Comparison of ENCODE assay signal across 22 cellular contexts in the genomic region with DNA sequence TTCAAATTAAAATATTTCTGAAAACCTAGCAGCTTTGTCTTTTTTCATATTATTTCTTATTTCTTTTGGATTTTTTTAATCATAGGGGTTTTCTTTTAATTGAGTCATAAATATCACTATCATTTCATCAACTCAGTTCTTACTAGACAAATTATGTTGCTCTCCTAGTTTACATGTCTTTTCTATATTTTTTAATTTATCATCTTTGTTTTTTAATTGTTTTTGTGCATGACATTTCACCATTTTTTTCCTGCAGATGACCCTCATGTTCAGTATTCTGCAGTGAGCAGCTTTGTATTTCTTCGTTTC.
A peak's percentile ranks its signal among the peaks of the same experiment; 100 is the strongest.
DNase-seq lines count a peak whose midpoint lies in the region; ATAC-seq, FAIRE-seq and TF ChIP-seq lines count a peak whose summit lies in the region.
"Had no signal": no experiment of that assay in that cellular context is flagged by ENCODE, and none has a peak within 500 bp of the region (broad histone marks: within the 10 kb centered on the region; RNA-seq: fewer than 3 reads in every experiment).

No MANE protein-coding gene starts in this region.

- no peak for ATAC-seq in activated T-cell treated with anti-CD3 and anti-CD28 coated beads, Interleukin-2, amount 50 U/mL, for 72 hours (replicated peaks in 1 of 2)
- ATAC-seq in HG03521 (IDR thresholded peaks at IDR 0.05; ENCODE audit: unreplicated experiment): no peak

- no peaks in the 10 kb centered on the region for H3K27me3 ChIP-seq in PC-9 (ENCODE audit: insufficient read depth, low read depth)
- no peaks in the 10 kb centered on the region for H3K27me3 ChIP-seq in small intestine (ENCODE audit: control insufficient read depth in 2 of 2, insufficient read depth in 2 of 2, low read length in 2 of 2)
- H3K27me3 ChIP-seq: BE2C, neutrophil, SJCRH30 had no signal

- H3K9me2 ChIP-seq in PC-9 (ENCODE audit: insufficient read depth): no peaks in the 10 kb centered on the region

- CTCF ChIA-PET in PC-9 (lab: Charles Lee): interaction anchor here (0.6 to 0.7 kb wide), 2 partner anchors 12 to 426 kb away, joined by 3 read pairs; no protein-coding TSS in a partner anchor

- H2AFZ ChIP-seq in PC-9: no peak overlapping the region

- no peaks in the 10 kb centered on the region for H3K9me3 ChIP-seq in PC-9 (ENCODE audit: insufficient read depth, low read depth)
- H3K9me3 ChIP-seq in small intestine (ENCODE audit: control insufficient read depth, low read depth): no peaks in the 10 kb centered on the region
- H3K9me3 ChIP-seq: A549, BE2C, neutrophil, SJCRH30 had no signal

- no peak for DNase-seq in activated T-cell treated with anti-CD3 and anti-CD28 coated beads, Interleukin-2, amount 50 U/mL, for 72 hours
- DNase-seq in activated T-cell treated with anti-CD3 and anti-CD28 coated beads, Interleukin-2, amount 50 U/mL, for 1 hour: no peak
- DNase-seq in PC-9 (no peak), frontal cortex (ENCODE audit: low spot score in 2 of 2) (no peak), small intestine (no peak), GM12892 (ENCODE audit: insufficient read length) (no peak)
- DNase-seq in stimulated activated CD4-positive, alpha-beta T cell treated with anti-CD3 and anti-CD28 coated beads, Interleukin-1b, Interleukin-23, amount 100 ng/mL, for 48 hours: no peak
- DNase-seq: activated CD4-positive, alpha-beta T cell treated with anti-CD3 and anti-CD28 coated beads, Interleukin-2, amount 50 U/mL, for 48 hours; activated naive CD4-positive, alpha-beta T cell; BE2C; Calu3; cortex of kidney; islet precursor cell; NCI-H2107; NCI-H446 treated with DMSO at 0.1 percent for 48 hours had no signal

- POLR2A ChIA-PET in PC-9 (lab: Charles Lee; ENCODE audit: unreplicated experiment): no interaction called here

- no peak overlapping the region for H3K4me3 ChIP-seq in PC-9
- no peak overlapping the region for H3K4me3 ChIP-seq in small intestine (ENCODE audit: low read depth in 1 of 2, low read length in 2 of 2)
- H3K4me3 ChIP-seq: A549, K562, SJCRH30 had no signal

- H3K79me2 ChIP-seq in PC-9 (ENCODE audit: low read depth): no peaks in the 10 kb centered on the region

- FAIRE-seq in frontal cortex (lab: Jason Lieb, UNC) (peak; percentile 72), small intestine (lab: Jason Lieb, UNC) (peak; percentile 74), GM12892 (lab: Jason Lieb, UNC) (no peak)
- FAIRE-seq: A549, bronchial epithelial cell, H1 had no signal

- no peaks in the 10 kb centered on the region for H4K20me1 ChIP-seq in PC-9 (ENCODE audit: insufficient read depth)

- intact Hi-C loops in PC-9 (cut with micrococcal nuclease; ENCODE audit: unreplicated experiment): loop anchor here (2.0 to 10.0 kb wide), 3 partner anchors 162 to 708 kb away; partner anchors contain the start of gene RNF7

- H3F3A ChIP-seq in PC-9 (ENCODE audit: insufficient read depth, low read depth): peaks cover 10% of the 10 kb centered on the region

- no peaks in the 10 kb centered on the region for H3K9me3 Mint-ChIP-seq in activated T-cell treated with anti-CD3 and anti-CD28 coated beads, Interleukin-2, amount 50 U/mL, for 72 hours

- H3K4me1 ChIP-seq in PC-9 (replicated peaks; ENCODE audit: insufficient read depth) (no peaks in the 10 kb centered on the region), small intestine (ENCODE audit: control insufficient read depth in 2 of 2, insufficient read depth in 1 of 2, low read depth in 1 of 2, low read length in 1 of 2) (no peaks in the 10 kb centered on the region)
- H3K4me1 ChIP-seq: BE2C, SJCRH30 had no signal

- H3K4me3 Mint-ChIP-seq in activated T-cell treated with anti-CD3 and anti-CD28 coated beads, Interleukin-2, amount 50 U/mL, for 72 hours: no peak overlapping the region

- no peak for TF ChIP-seq POLR2A in GM12892 (IDR thresholded peaks at IDR 0.05; ENCODE audit: low read depth, low read length)

- peaks cover 7% of the 10 kb centered on the region for H3K4me1 Mint-ChIP-seq in activated T-cell treated with anti-CD3 and anti-CD28 coated beads, Interleukin-2, amount 50 U/mL, for 72 hours (ENCODE audit: low read depth)

- TF ChIP-seq CTCF in PC-9 (conservative IDR thresholded peaks at IDR 0.05): peak; percentile 8; the same call in 1 of the 2 replicates

- H3K27me3 Mint-ChIP-seq in activated T-cell treated with anti-CD3 and anti-CD28 coated beads, Interleukin-2, amount 50 U/mL, for 72 hours (ENCODE audit: low read depth): no peaks in the 10 kb centered on the region

- peak overlapping the region; percentile 85 for H3K27ac Mint-ChIP-seq in activated T-cell treated with anti-CD3 and anti-CD28 coated beads, Interleukin-2, amount 50 U/mL, for 72 hours

- no TSS peak for BruUV-seq in PC-9 (replicated peaks; lab: Mats Ljungman, UMichigan)

- H3K36me3 Mint-ChIP-seq in activated T-cell treated with anti-CD3 and anti-CD28 coated beads, Interleukin-2, amount 50 U/mL, for 72 hours (ENCODE audit: insufficient read depth in 2 of 2): peaks cover 1 to 20% of the 10 kb centered on the region in 2 donors

- no peak overlapping the region for H3K4me2 ChIP-seq in PC-9

- WGBS in small intestine, 3 donors: 98 to 100% (median 98%) methylated on average over 1 of the region's 1 CpG

- peaks cover 21% of the 10 kb centered on the region for H3K36me3 ChIP-seq in PC-9 (ENCODE audit: low read depth)
- peaks cover 0 to 12% of the 10 kb centered on the region in 2 donors for H3K36me3 ChIP-seq in small intestine (ENCODE audit: control insufficient read depth in 2 of 2, insufficient read depth in 2 of 2, low read length in 2 of 2)

- H3K27ac ChIP-seq in PC-9 (no peak overlapping the region), small intestine (ENCODE audit: low read depth in 1 of 2, low read length in 1 of 2) (no peak overlapping the region)
- H3K27ac ChIP-seq: A549, SJCRH30 had no signal
